8 cellular contexts compared by ENCODE assay signal in genomic region chr1:12040457-12041051, GRCh38. TPM values are rescaled to one million over a fixed set of nuclear protein-coding genes. Genes with fewer than 3 reads are reported as not detected.
A peak's percentile ranks its signal among the peaks of the same experiment; 100 is the strongest.
DNase-seq lines count a peak whose midpoint lies in the region; ATAC-seq, FAIRE-seq and TF ChIP-seq lines count a peak whose summit lies in the region.

No MANE protein-coding gene starts in this region.

- no peak overlapping the region for H3K4me3 ChIP-seq in prostate gland
- no peak overlapping the region for H3K4me3 ChIP-seq in sigmoid colon

- H3K27ac ChIP-seq in prostate gland (no peak overlapping the region), sigmoid colon (no peak overlapping the region)

- TF ChIP-seq CTCF in prostate gland (IDR thresholded peaks at IDR 0.05), result no peak
- TF ChIP-seq CTCF in sigmoid colon (IDR thresholded peaks at IDR 0.05), result no peak
- TF ChIP-seq CTCF in D721Med (IDR thresholded peaks at IDR 0.05; ENCODE audit: insufficient read depth, missing control alignments), result no peak

- no peaks in the 10 kb centered on the region for H3K36me3 Mint-ChIP-seq in T-helper 2 cell treated with Interferon-gamma antibody and Interleukin-4, amounts not matched to agents 5 μg/mL and 100 μg/mL, for 36 hours (ENCODE audit: low read depth)

- H3K4me1 Mint-ChIP-seq in T-helper 2 cell treated with Interferon-gamma antibody and Interleukin-4, amounts not matched to agents 5 μg/mL and 100 μg/mL, for 36 hours (ENCODE audit: low read depth), result peaks cover 22% of the 10 kb centered on the region

- peak; percentile 63 for ATAC-seq in GM19397 (IDR thresholded peaks at IDR 0.05; ENCODE audit: unreplicated experiment)
- peak; percentile 63 for ATAC-seq in HG03342 (IDR thresholded peaks at IDR 0.05; ENCODE audit: unreplicated experiment)

- no peak for TF ChIP-seq POLR2A in prostate gland (IDR thresholded peaks at IDR 0.05)
- TF ChIP-seq POLR2A in sigmoid colon (IDR thresholded peaks at IDR 0.05), result no peak

- H3K4me1 ChIP-seq in prostate gland (replicated peaks) (no peaks in the 10 kb centered on the region), sigmoid colon (no peaks in the 10 kb centered on the region)

- 44% methylated on average over 6 of the region's 6 CpGs for WGBS in prostate gland
- WGBS in sigmoid colon, 2 donors, result 54 to 70% methylated on average over 6 of the region's 6 CpGs

- H3K27me3 ChIP-seq in prostate gland (replicated peaks; ENCODE audit: insufficient read depth) (no peaks in the 10 kb centered on the region), sigmoid colon (no peaks in the 10 kb centered on the region)

- intact Hi-C loops in prostate gland (cut with DNase I), result no loop called here
- intact Hi-C loops in sigmoid colon (cut with DNase I), result no loop called here

- FAIRE-seq in D721Med (lab: Jason Lieb, UNC), result no peak

- DNase-seq in GF-D8 (lab: John Stamatoyannopoulos, UW) (peak; percentile 48), prostate gland (ENCODE audit: low spot score) (peak; percentile 34), sigmoid colon (no peak), D721Med (ENCODE audit: insufficient read length, low spot score) (no peak)
- peak; percentile 72 for DNase-seq in T-helper 2 cell treated with Interferon-gamma antibody and Interleukin-4, amounts not matched to agents 5 μg/mL and 100 μg/mL, for 36 hours (ENCODE audit: low spot score)
- DNase-seq in activated effector memory CD4-positive, alpha-beta T cell treated with anti-CD3 and anti-CD28 coated beads, Interleukin-2, amount 50 U/mL, for 16 hours, result no peak

- no peak for TF ChIP-seq EP300 in sigmoid colon (IDR thresholded peaks at IDR 0.05)

- H3K9me3 Mint-ChIP-seq in T-helper 2 cell treated with Interferon-gamma antibody and Interleukin-4, amounts not matched to agents 5 μg/mL and 100 μg/mL, for 36 hours, result no peaks in the 10 kb centered on the region

- H3K4me3 Mint-ChIP-seq in T-helper 2 cell treated with Interferon-gamma antibody and Interleukin-4, amounts not matched to agents 5 μg/mL and 100 μg/mL, for 36 hours, result no peak overlapping the region

- no peaks in the 10 kb centered on the region for H3K36me3 ChIP-seq in prostate gland
- no peaks in the 10 kb centered on the region for H3K36me3 ChIP-seq in sigmoid colon

- no peaks in the 10 kb centered on the region for H3K27me3 Mint-ChIP-seq in T-helper 2 cell treated with Interferon-gamma antibody and Interleukin-4, amounts not matched to agents 5 μg/mL and 100 μg/mL, for 36 hours (ENCODE audit: low read depth)

- no peaks in the 10 kb centered on the region for H3K9me3 ChIP-seq in prostate gland
- H3K9me3 ChIP-seq in sigmoid colon, result no peaks in the 10 kb centered on the region

- H3K27ac Mint-ChIP-seq in T-helper 2 cell treated with Interferon-gamma antibody and Interleukin-4, amounts not matched to agents 5 μg/mL and 100 μg/mL, for 36 hours, result peak overlapping the region; percentile 45

RNA-seq across cellular contexts. Expression of gene MIIP, which starts 21.3 kb away (rescaled TPM):
- 10 to 100 TPM; 35.6 to 84.3 TPM for total RNA-seq in prostate gland
- 10 to 100 TPM; 23.7 to 31.2 (median 27.4) TPM for total RNA-seq in sigmoid colon
- 10 to 100 TPM; 12.7 to 32.6 (median 18.0) TPM for polyA plus RNA-seq in sigmoid colon

RNA-seq across cellular contexts. Expression of gene TNFRSF8, which starts 22.5 kb away (rescaled TPM):
- total RNA-seq in prostate gland (1 to 10 TPM in 1 of 2 donors, under 1 TPM in 1; 0.32 to 4.7 TPM), sigmoid colon (1 to 10 TPM in 1 of 4 donors, under 1 TPM in 3; 0.68 to 1.1 (median 0.77) TPM)
- polyA plus RNA-seq in sigmoid colon, result 1 to 10 TPM in 1 of 3 donors, under 1 TPM in 1, not detected in 1; 0.92 to 1.8 TPM

Comparison
In these comparisons a context has a peak if more than half of its experiments do, and no peak if none do; other contexts are left out.
1. DNase-seq: peak in GF-D8 (single experiment), T-helper 2 cell treated with Interferon-gamma antibody and Interleukin-4, amounts not matched to agents 5 μg/mL and 100 μg/mL, for 36 hours (single experiment) and prostate gland (single experiment); none in sigmoid colon (single experiment), activated effector memory CD4-positive, alpha-beta T cell treated with anti-CD3 and anti-CD28 coated beads, Interleukin-2, amount 50 U/mL, for 16 hours (single experiment) and D721Med (single experiment).